16 cellular contexts compared by ENCODE assay signal in the genomic region with DNA sequence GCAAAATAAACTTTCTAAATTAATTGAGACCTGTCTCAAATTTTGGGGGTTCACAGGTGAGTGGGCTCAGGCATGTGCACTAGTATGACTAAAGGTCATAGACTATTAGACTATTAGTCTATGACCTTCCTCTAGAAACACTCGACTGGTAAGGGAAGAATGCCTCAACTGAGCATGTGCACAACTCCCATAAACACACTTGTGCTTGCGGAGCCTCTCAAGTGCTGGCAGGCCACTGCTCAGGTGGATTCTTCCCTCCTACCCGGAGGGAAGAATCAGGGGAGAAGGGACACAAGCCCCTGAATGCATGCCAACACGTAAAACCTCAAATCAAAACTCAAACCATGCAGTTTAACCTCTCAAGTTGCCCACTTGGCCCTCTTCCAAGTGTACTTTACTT.
"Had no signal": no experiment of that assay in that cellular context is flagged by ENCODE, and none has a peak within 500 bp of the region (broad histone marks: within the 10 kb centered on the region; RNA-seq: fewer than 3 reads in every experiment).

No MANE protein-coding gene starts in this region.

- ATAC-seq: activated CD4-positive, alpha-beta T cell treated with anti-CD3 and anti-CD28 coated beads for 36 hours; activated T-cell treated with anti-CD3 and anti-CD28 coated beads, Interleukin-2, amount 50 U/mL, for 72 hours had no signal

- H3K9me3 Mint-ChIP-seq: activated CD4-positive, alpha-beta memory T cell treated with anti-CD3 and anti-CD28 coated beads, Interleukin-2, amount 10 ng/mL, durations not matched to agents 7 days and 5 days; activated naive CD8-positive, alpha-beta T cell treated with anti-CD3 and anti-CD28 coated beads for 36 hours; activated T-cell treated with anti-CD3 and anti-CD28 coated beads, Interleukin-2, amount 50 U/mL, for 72 hours had no signal

- H3K9me3 ChIP-seq: esophagus squamous epithelium, transverse colon had no signal

- H3K4me1 Mint-ChIP-seq: activated CD4-positive, alpha-beta memory T cell treated with anti-CD3 and anti-CD28 coated beads, Interleukin-2, amount 10 ng/mL, durations not matched to agents 7 days and 5 days; activated CD4-positive, alpha-beta T cell treated with anti-CD3 and anti-CD28 coated beads for 36 hours; activated naive CD8-positive, alpha-beta T cell treated with anti-CD3 and anti-CD28 coated beads for 36 hours had no signal

- H3K27me3 Mint-ChIP-seq: activated CD4-positive, alpha-beta memory T cell treated with anti-CD3 and anti-CD28 coated beads, Interleukin-2, amount 10 ng/mL, durations not matched to agents 7 days and 5 days; activated CD4-positive, alpha-beta T cell treated with anti-CD3 and anti-CD28 coated beads for 36 hours; activated naive CD8-positive, alpha-beta T cell treated with anti-CD3 and anti-CD28 coated beads for 36 hours had no signal

- H3K27ac ChIP-seq: esophagus squamous epithelium, left ventricle myocardium inferior, skin epidermis, transverse colon, WERI-Rb-1 had no signal

- FAIRE-seq: bronchial epithelial cell, endometrium had no signal

- H3K27ac Mint-ChIP-seq: activated CD4-positive, alpha-beta memory T cell treated with anti-CD3 and anti-CD28 coated beads, Interleukin-2, amount 10 ng/mL, durations not matched to agents 7 days and 5 days; activated CD4-positive, alpha-beta T cell treated with anti-CD3 and anti-CD28 coated beads for 36 hours; activated naive CD8-positive, alpha-beta T cell treated with anti-CD3 and anti-CD28 coated beads for 36 hours had no signal

- H3K4me3 Mint-ChIP-seq: activated CD4-positive, alpha-beta memory T cell treated with anti-CD3 and anti-CD28 coated beads, Interleukin-2, amount 10 ng/mL, durations not matched to agents 7 days and 5 days; activated CD4-positive, alpha-beta T cell treated with anti-CD3 and anti-CD28 coated beads for 36 hours; activated naive CD8-positive, alpha-beta T cell treated with anti-CD3 and anti-CD28 coated beads for 36 hours; activated T-cell treated with anti-CD3 and anti-CD28 coated beads, Interleukin-2, amount 50 U/mL, for 72 hours had no signal

- H3K36me3 ChIP-seq: esophagus squamous epithelium, left ventricle myocardium inferior, transverse colon, WERI-Rb-1 had no signal

- H3K4me3 ChIP-seq: esophagus squamous epithelium, left ventricle myocardium inferior, skin epidermis, transverse colon had no signal

- H3K36me3 Mint-ChIP-seq: activated naive CD8-positive, alpha-beta T cell treated with anti-CD3 and anti-CD28 coated beads for 36 hours had no signal

- H3K4me1 ChIP-seq: left ventricle myocardium inferior had no signal

- DNase-seq: activated CD4-positive, alpha-beta memory T cell treated with anti-CD3 and anti-CD28 coated beads, Interleukin-2, amount 10 ng/mL, durations not matched to agents 7 days and 5 days; activated CD4-positive, alpha-beta T cell treated with anti-CD3 and anti-CD28 coated beads for 36 hours; activated CD8-positive, alpha-beta memory T cell treated with anti-CD3 and anti-CD28 coated beads, Interleukin-2, amount 50 U/mL, for 4 hours; activated gamma-delta T cell treated with Interleukin-2 at 50 U/mL for 16 hours; activated naive CD8-positive, alpha-beta T cell treated with anti-CD3 and anti-CD28 coated beads for 36 hours; activated T-cell treated with anti-CD3 and anti-CD28 coated beads, Interleukin-2, amount 50 U/mL, for 72 hours; anterior cingulate cortex; esophagus squamous epithelium; foreskin fibroblast; head of caudate nucleus; left ventricle myocardium inferior; transverse colon; WERI-Rb-1 had no signal

- H3K27me3 ChIP-seq: esophagus squamous epithelium, transverse colon had no signal
